Comparison of ENCODE assay signal across 8 cellular contexts in genomic region chr11:250740-251299, GRCh38. TPM values are rescaled to one million over a fixed set of nuclear protein-coding genes. Genes with fewer than 3 reads are reported as not detected.
A peak's percentile ranks its signal among the peaks of the same experiment; 100 is the strongest.
DNase-seq lines count a peak whose midpoint lies in the region; ATAC-seq and TF ChIP-seq lines count a peak whose summit lies in the region.

No MANE protein-coding gene starts in this region.

- ATAC-seq in PC-3, result peak; percentile 60
- ATAC-seq in HG03175 (IDR thresholded peaks at IDR 0.05; ENCODE audit: unreplicated experiment), result no peak

- intact Hi-C loops in PC-3 (cut with micrococcal nuclease) (no loop called here), prostate gland (cut with DNase I) (no loop called here)

- TF ChIP-seq CTCF in PC-3 (conservative IDR thresholded peaks at IDR 0.05; ENCODE audit: low read depth, low read length) (peak; percentile 72), prostate gland (IDR thresholded peaks at IDR 0.05) (peak in 3 of 4 experiments; percentile 39 to 52 (median 47))

- H3K9me3 ChIP-seq in PC-3 (ENCODE audit: low read length), result no peaks in the 10 kb centered on the region
- no peaks in the 10 kb centered on the region for H3K9me3 ChIP-seq in prostate gland

- DNase-seq in NCI-H82 (lab: John Stamatoyannopoulos, UW) (peak; percentile 40), NCI-H82 treated with DMSO at 0.1 percent for 48 hours (lab: John Stamatoyannopoulos, UW; ENCODE audit: unreplicated experiment) (no peak), PC-3 (peak; percentile 50), foreskin melanocyte (peak; percentile 27), prostate gland (ENCODE audit: low spot score) (peak; percentile 29), DMS79 (lab: John Stamatoyannopoulos, UW) (no peak)
- peak; percentile 62 to 73 for DNase-seq in activated T-helper 1 cell treated with anti-CD3 and anti-CD28 coated beads, Interleukin-2, amount 50 U/mL, for 16 hours (ENCODE audit: low read depth in 1 of 2, low spot score in 1 of 2)

- H3K4me1 ChIP-seq in PC-3 (ENCODE audit: insufficient read depth, low read length) (no peaks in the 10 kb centered on the region), prostate gland (replicated peaks) (no peaks in the 10 kb centered on the region)

- H4K20me1 ChIP-seq in PC-3 (ENCODE audit: low read length), result no peaks in the 10 kb centered on the region

- H3K27ac ChIP-seq in PC-3 (ENCODE audit: low read length), result no peak overlapping the region
- H3K27ac ChIP-seq in prostate gland, result no peak overlapping the region

- BruUV-seq in PC-3 (replicated peaks; lab: Mats Ljungman, UMichigan), result no TSS peak

- H3K9me2 ChIP-seq in PC-3 (replicated peaks; ENCODE audit: low read length), result no peaks in the 10 kb centered on the region

- peaks cover 44% of the 10 kb centered on the region for H3K36me3 ChIP-seq in PC-3 (ENCODE audit: low read depth, low read length)
- peaks cover 7 to 12% of the 10 kb centered on the region in 2 donors for H3K36me3 ChIP-seq in prostate gland

- no peaks in the 10 kb centered on the region for H3F3A ChIP-seq in PC-3 (ENCODE audit: low read length, unreplicated experiment)

- TF ChIP-seq POLR2A in prostate gland (IDR thresholded peaks at IDR 0.05), result no peak

- H3K9ac ChIP-seq in PC-3 (ENCODE audit: low read length), result no peak overlapping the region

- H2AFZ ChIP-seq in PC-3 (ENCODE audit: low read length), result no peak overlapping the region

- H3K79me2 ChIP-seq in PC-3 (ENCODE audit: low read length), result no peaks in the 10 kb centered on the region

- CTCF ChIA-PET in PC-3 (lab: Charles Lee), result interaction anchor here (0.6 to 1.0 kb wide), 4 partner anchors 11 to 111 kb away, joined by 3 to 4 read pairs (median 3); partner anchors contain the start of gene IFITM2

- H3K27me3 ChIP-seq in PC-3 (ENCODE audit: low read length) (no peaks in the 10 kb centered on the region), prostate gland (replicated peaks; ENCODE audit: insufficient read depth) (no peaks in the 10 kb centered on the region)

- no peak overlapping the region for H3K4me2 ChIP-seq in PC-3 (ENCODE audit: low read length)

- WGBS in prostate gland, result 80% methylated on average over 10 of the region's 10 CpGs

- H3K4me3 ChIP-seq in PC-3 (ENCODE audit: low read length) (no peak overlapping the region), prostate gland (no peak overlapping the region)

- POLR2A ChIA-PET in PC-3 (lab: Charles Lee; ENCODE audit: unreplicated experiment), result no interaction called here

RNA-seq across cellular contexts. Expression of gene PSMD13, which starts 14.0 kb away (rescaled TPM):
- total RNA-seq in PC-3 (2014; rRNA removed) (226 and 255 TPM in 2 replicates), prostate gland (100 to 1,000 TPM in 1 of 2 donors, 10 to 100 TPM in 1; 87.4 to 129 TPM)

RNA-seq across cellular contexts. Expression of gene SIRT3, which starts 14.7 kb away (rescaled TPM):
- 13.8 and 23.8 TPM in 2 replicates for total RNA-seq in PC-3 (2014; rRNA removed)
- 10 to 100 TPM; 21.5 to 32.5 TPM for total RNA-seq in prostate gland

RNA-seq across cellular contexts. Expression of gene NLRP6, which starts 27.4 kb away (rescaled TPM):
- not detected in 2 replicates for total RNA-seq in PC-3 (2014; rRNA removed)
- total RNA-seq in prostate gland, result 1 to 10 TPM in 1 of 2 donors, under 1 TPM in 1; 0.18 to 2.7 TPM

RNA-seq across cellular contexts. Expression of gene PGGHG, which starts 38.1 kb away (rescaled TPM):
- total RNA-seq in PC-3 (2014; rRNA removed) (10.6 and 12.4 TPM in 2 replicates), prostate gland (10 to 100 TPM; 18.4 to 63.1 TPM)

RNA-seq across cellular contexts. Expression of gene RIC8A, which starts 43.3 kb away (rescaled TPM):
- 155 and 180 TPM in 2 replicates for total RNA-seq in PC-3 (2014; rRNA removed)
- total RNA-seq in prostate gland, result 100 to 1,000 TPM in 1 of 2 donors, 10 to 100 TPM in 1; 82.3 to 114 TPM

Comparison
In these comparisons a context has a peak if more than half of its experiments do, and no peak if none do; other contexts are left out.
1. DNase-seq: peak in NCI-H82 (single experiment), PC-3 (single experiment), activated T-helper 1 cell treated with anti-CD3 and anti-CD28 coated beads, Interleukin-2, amount 50 U/mL, for 16 hours (2 of 2), foreskin melanocyte (single experiment) and prostate gland (single experiment); none in NCI-H82 treated with DMSO at 0.1 percent for 48 hours (single experiment) and DMS79 (single experiment).